Comparison of ENCODE assay signal across 8 cellular contexts in genomic region chr19:18385675-18386542, GRCh38. TPM values are rescaled to one million over a fixed set of nuclear protein-coding genes. Genes with fewer than 3 reads are reported as not detected.
DNase-seq lines count a peak whose midpoint lies in the region; ATAC-seq and TF ChIP-seq lines count a peak whose summit lies in the region.
"Had no signal": no experiment of that assay in that cellular context is flagged by ENCODE, and none has a peak within 500 bp of the region (broad histone marks: within the 10 kb centered on the region; RNA-seq: fewer than 3 reads in every experiment).

GDF15 (plus strand) TSS chr19:18386158; CDS start chr19:18386190, 32 bp downstream.

- H3F3A ChIP-seq in MM.1S (ENCODE audit: insufficient read depth, low read length), result no peaks in the 10 kb centered on the region

- H3K27me3 Mint-ChIP-seq in activated naive CD8-positive, alpha-beta T cell treated with anti-CD3 and anti-CD28 coated beads, Interleukin-2, amount 10 ng/mL, durations not matched to agents 7 days and 5 days, result peaks cover 53% of the 10 kb centered on the region

- no peak within 1 kb of the TSS for H3K4me3 Mint-ChIP-seq in activated naive CD8-positive, alpha-beta T cell treated with anti-CD3 and anti-CD28 coated beads, Interleukin-2, amount 10 ng/mL, durations not matched to agents 7 days and 5 days

- no peak within 1 kb of the TSS for H3K27ac Mint-ChIP-seq in activated naive CD8-positive, alpha-beta T cell treated with anti-CD3 and anti-CD28 coated beads, Interleukin-2, amount 10 ng/mL, durations not matched to agents 7 days and 5 days

- H3K9me3 ChIP-seq in MM.1S (replicated peaks; ENCODE audit: insufficient read depth, low read length), result no peaks in the 10 kb centered on the region
- H3K9me3 ChIP-seq in hepatocyte (ENCODE audit: low read depth), result no peaks in the 10 kb centered on the region
- peaks cover 0 to 2% (median 0%) of the 10 kb centered on the region in 3 donors for H3K9me3 ChIP-seq in skeletal muscle tissue (ENCODE audit: control insufficient read depth in 3 of 3, low read length in 3 of 3)

- H3K79me2 ChIP-seq in MM.1S (ENCODE audit: low read length) (no peaks in the 10 kb centered on the region), hepatocyte (peaks cover 18% of the 10 kb centered on the region)

- no peaks in the 10 kb centered on the region for H3K36me3 ChIP-seq in MM.1S (replicated peaks; ENCODE audit: insufficient read depth, low read length)
- H3K36me3 ChIP-seq in hepatocyte (replicated peaks; ENCODE audit: insufficient read depth, low read depth), result no peaks in the 10 kb centered on the region
- H3K36me3 ChIP-seq in skeletal muscle tissue (ENCODE audit: control insufficient read depth in 3 of 3, insufficient read depth in 3 of 3, low read length in 3 of 3), result peaks cover 0 to 7% (median 0%) of the 10 kb centered on the region in 3 donors

- H3K4me1 Mint-ChIP-seq in activated naive CD8-positive, alpha-beta T cell treated with anti-CD3 and anti-CD28 coated beads, Interleukin-2, amount 10 ng/mL, durations not matched to agents 7 days and 5 days, result peaks cover 7% of the 10 kb centered on the region

- H4K20me1 ChIP-seq in MM.1S (ENCODE audit: insufficient read depth, low read length) (no peaks in the 10 kb centered on the region), hepatocyte (ENCODE audit: insufficient read depth, poor library complexity, severe bottlenecking) (no peaks in the 10 kb centered on the region)

- TF ChIP-seq CTCF in MM.1S (IDR thresholded peaks at IDR 0.05; ENCODE audit: low read length) (peak; percentile 58), hepatocyte (IDR thresholded peaks at IDR 0.05; ENCODE audit: poor library complexity) (peak; percentile 59)

- H3K27me3 ChIP-seq in MM.1S (replicated peaks; ENCODE audit: insufficient read depth, low read length) (peaks cover 68% of the 10 kb centered on the region), hepatocyte (no peaks in the 10 kb centered on the region), skeletal muscle tissue (ENCODE audit: control insufficient read depth in 3 of 3, insufficient read depth in 3 of 3, low read length in 3 of 3) (peaks cover 0 to 8% (median 4%) of the 10 kb centered on the region in 3 donors)

- no peak for ATAC-seq in activated naive CD8-positive, alpha-beta T cell treated with anti-CD3 and anti-CD28 coated beads, Interleukin-2, amount 10 ng/mL, durations not matched to agents 7 days and 5 days (ENCODE audit: low read depth)
- ATAC-seq in GM19397 (IDR thresholded peaks at IDR 0.05; ENCODE audit: unreplicated experiment), result no peak

- H3K36me3 Mint-ChIP-seq in activated naive CD8-positive, alpha-beta T cell treated with anti-CD3 and anti-CD28 coated beads, Interleukin-2, amount 10 ng/mL, durations not matched to agents 7 days and 5 days, result no peaks in the 10 kb centered on the region

- H3K9ac ChIP-seq in MM.1S (ENCODE audit: low read length), result no peak within 1 kb of the TSS
- peak within 1 kb of the TSS in 1 of 3 donors; percentile 40 for H3K9ac ChIP-seq in skeletal muscle tissue (ENCODE audit: low read depth in 1 of 3, low read length in 3 of 3)

- no peaks in the 10 kb centered on the region for H3K9me2 ChIP-seq in MM.1S (replicated peaks; ENCODE audit: insufficient read depth, low read length)
- no peaks in the 10 kb centered on the region for H3K9me2 ChIP-seq in hepatocyte (replicated peaks; ENCODE audit: insufficient read depth)

- TF ChIP-seq POLR2A in GM10847 (IDR thresholded peaks at IDR 0.05; ENCODE audit: extremely low read depth, insufficient read length), result peak; percentile 17

- H3K4me3 ChIP-seq in MM.1S (ENCODE audit: low read length) (no peak within 1 kb of the TSS), hepatocyte (peak within 1 kb of the TSS; percentile 55), skeletal muscle tissue (ENCODE audit: low read length in 3 of 3) (peak within 1 kb of the TSS in 2 of 3 donors; percentile 2 to 22)

- H3K9me3 Mint-ChIP-seq in activated naive CD8-positive, alpha-beta T cell treated with anti-CD3 and anti-CD28 coated beads, Interleukin-2, amount 10 ng/mL, durations not matched to agents 7 days and 5 days, result no peaks in the 10 kb centered on the region
- H3K9me3 Mint-ChIP-seq: central memory CD8-positive, alpha-beta T cell had no signal

- POLR2A ChIA-PET in activated naive CD8-positive, alpha-beta T cell treated with anti-CD3 and anti-CD28 coated beads, Interleukin-2, amount 10 ng/mL, durations not matched to agents 7 days and 5 days (lab: Charles Lee), result no interaction called here

- DNase-seq in MM.1S, result no peak
- DNase-seq in activated naive CD8-positive, alpha-beta T cell treated with anti-CD3 and anti-CD28 coated beads, Interleukin-2, amount 10 ng/mL, durations not matched to agents 7 days and 5 days, result peak; percentile 66
- DNase-seq in hepatocyte (ENCODE audit: low spot score), result peak; percentile 92
- DNase-seq in RKO (ENCODE audit: low spot score), result no peak

- H3K27ac ChIP-seq in MM.1S (ENCODE audit: low read length), result no peak within 1 kb of the TSS
- H3K27ac ChIP-seq in hepatocyte, result peak within 1 kb of the TSS; percentile 86
- H3K27ac ChIP-seq in skeletal muscle tissue (ENCODE audit: low read depth, low read length), result no peak within 1 kb of the TSS

- H3K4me1 ChIP-seq in MM.1S (ENCODE audit: low read length), result 0 out of 2 replicates have a peak, but pooled peaks cover 4% of the 10 kb centered on the region
- peaks cover 15% of the 10 kb centered on the region for H3K4me1 ChIP-seq in hepatocyte (ENCODE audit: insufficient read depth)
- H3K4me1 ChIP-seq in skeletal muscle tissue (ENCODE audit: control insufficient read depth in 3 of 3, insufficient read depth in 3 of 3, low read length in 3 of 3), result peaks cover 5 to 20% (median 17%) of the 10 kb centered on the region in 3 donors

- H3K4me2 ChIP-seq in MM.1S (ENCODE audit: low read depth, low read length) (no peak within 1 kb of the TSS), hepatocyte (peak within 1 kb of the TSS; percentile 81)

- H2AFZ ChIP-seq in MM.1S (ENCODE audit: low read length) (no peak within 1 kb of the TSS), hepatocyte (no peak within 1 kb of the TSS)

- 55% methylated on average over 32 of the region's 33 CpGs for WGBS in hepatocyte (ENCODE audit: low lambda C conversion rate, missing lambda C conversion rate)

RNA-seq across cellular contexts. Expression of gene GDF15, which starts in this region (rescaled TPM):
- total RNA-seq in activated naive CD8-positive, alpha-beta T cell treated with anti-CD3 and anti-CD28 coated beads, Interleukin-2, amount 10 ng/mL, durations not matched to agents 7 days and 5 days, result under 1 TPM; 0.34 to 0.75 TPM
- total RNA-seq in hepatocyte, result 106 and 123 TPM in 2 replicates
- 175 and 185 TPM in 2 replicates for polyA plus RNA-seq in hepatocyte
- total RNA-seq in skeletal muscle tissue, result 1.0 TPM

Comparison
In these comparisons a context has a peak if more than half of its experiments do, and no peak if none do; other contexts are left out.
1. RNA of gene GDF15 (total RNA-seq): 106 to 123 TPM in hepatocyte; 1.0 TPM in skeletal muscle tissue (single experiment) and 0.34 to 0.75 TPM in activated naive CD8-positive, alpha-beta T cell treated with anti-CD3 and anti-CD28 coated beads, Interleukin-2, amount 10 ng/mL, durations not matched to agents 7 days and 5 days; every median in the first group is over 10 times any median in the second.
2. Peak in DNase-seq in activated naive CD8-positive, alpha-beta T cell treated with anti-CD3 and anti-CD28 coated beads, Interleukin-2, amount 10 ng/mL, durations not matched to agents 7 days and 5 days; RNA of the gene not detected or under 1 TPM.